In the genomic region with DNA sequence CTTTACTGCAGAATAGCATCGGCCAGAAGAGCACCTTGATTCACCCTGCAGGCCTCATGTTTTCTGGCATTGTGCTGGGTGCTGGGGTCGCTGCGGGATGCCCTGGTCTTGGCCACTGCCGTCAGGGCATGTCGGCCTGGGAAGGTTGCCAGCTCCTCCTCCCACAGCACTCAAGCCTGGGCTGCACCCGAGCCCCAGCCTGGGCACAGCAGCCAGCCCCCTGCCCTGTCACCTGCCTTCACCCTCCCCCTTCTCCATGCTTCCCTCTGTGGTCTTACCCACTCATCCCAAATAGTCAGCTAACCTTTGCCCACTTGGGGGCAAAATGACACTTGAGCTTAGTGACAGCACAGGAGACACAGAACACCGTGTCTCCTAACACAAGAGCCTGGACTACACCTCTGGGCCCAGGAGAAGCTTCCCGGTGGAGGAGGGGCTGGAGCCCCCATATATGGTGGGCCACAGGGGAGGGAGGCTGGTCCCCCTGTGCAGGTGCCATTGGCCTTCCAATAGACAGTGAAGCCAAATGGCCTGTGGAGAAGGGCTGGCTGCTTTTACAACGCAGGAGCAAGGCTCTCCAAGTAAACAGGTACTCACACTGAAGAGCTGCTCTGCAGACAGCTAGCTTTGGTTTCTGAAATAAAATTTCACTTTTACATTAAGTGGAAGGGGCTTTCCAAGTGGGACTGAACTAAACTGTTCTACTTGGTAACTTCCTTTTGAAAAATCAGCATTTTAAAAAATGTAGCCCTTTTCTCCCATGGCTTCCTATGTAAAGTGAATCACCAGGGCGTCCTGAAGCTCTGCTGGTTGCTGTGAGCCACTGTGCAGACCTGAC, we compare ENCODE assay signal across 1 cellular context.
TF ChIP-seq lines count a peak whose summit lies in the region.

No MANE protein-coding gene starts in this region.

TF ChIP-seq in liver, 16 proteins besides CTCF, POLR2A, EP300 and RAD21 (continued from another document):
- TF ChIP-seq, protein P1, sequence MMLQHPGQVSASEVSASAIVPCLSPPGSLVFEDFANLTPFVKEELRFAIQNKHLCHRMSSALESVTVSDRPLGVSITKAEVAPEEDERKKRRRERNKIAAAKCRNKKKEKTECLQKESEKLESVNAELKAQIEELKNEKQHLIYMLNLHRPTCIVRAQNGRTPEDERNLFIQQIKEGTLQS (IDR thresholded peaks at IDR 0.05): no peak
- TF ChIP-seq, protein P2, sequence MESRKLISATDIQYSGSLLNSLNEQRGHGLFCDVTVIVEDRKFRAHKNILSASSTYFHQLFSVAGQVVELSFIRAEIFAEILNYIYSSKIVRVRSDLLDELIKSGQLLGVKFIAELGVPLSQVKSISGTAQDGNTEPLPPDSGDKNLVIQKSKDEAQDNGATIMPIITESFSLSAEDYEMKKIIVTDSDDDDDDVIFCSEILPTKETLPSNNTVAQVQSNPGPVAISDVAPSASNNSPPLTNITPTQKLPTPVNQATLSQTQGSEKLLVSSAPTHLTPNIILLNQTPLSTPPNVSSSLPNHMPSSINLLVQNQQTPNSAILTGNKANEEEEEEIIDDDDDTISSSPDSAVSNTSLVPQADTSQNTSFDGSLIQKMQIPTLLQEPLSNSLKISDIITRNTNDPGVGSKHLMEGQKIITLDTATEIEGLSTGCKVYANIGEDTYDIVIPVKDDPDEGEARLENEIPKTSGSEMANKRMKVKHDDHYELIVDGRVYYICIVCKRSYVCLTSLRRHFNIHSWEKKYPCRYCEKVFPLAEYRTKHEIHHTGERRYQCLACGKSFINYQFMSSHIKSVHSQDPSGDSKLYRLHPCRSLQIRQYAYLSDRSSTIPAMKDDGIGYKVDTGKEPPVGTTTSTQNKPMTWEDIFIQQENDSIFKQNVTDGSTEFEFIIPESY (IDR thresholded peaks at IDR 0.05): no peak
- TF ChIP-seq TAF1 (conservative IDR thresholded peaks at IDR 0.05): no peak
- no peak for TF ChIP-seq NR2F2 (IDR thresholded peaks at IDR 0.05)
- TF ChIP-seq EGR1 (IDR thresholded peaks at IDR 0.05; ENCODE audit: low read depth in 2 of 2): no peak
- no peak for TF ChIP-seq JUND (IDR thresholded peaks at IDR 0.05)
- TF ChIP-seq SP1 (IDR thresholded peaks at IDR 0.05): no peak
- TF ChIP-seq, protein P3, sequence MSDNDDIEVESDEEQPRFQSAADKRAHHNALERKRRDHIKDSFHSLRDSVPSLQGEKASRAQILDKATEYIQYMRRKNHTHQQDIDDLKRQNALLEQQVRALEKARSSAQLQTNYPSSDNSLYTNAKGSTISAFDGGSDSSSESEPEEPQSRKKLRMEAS (IDR thresholded peaks at IDR 0.05): no peak
- no peak for TF ChIP-seq FOXA1 (IDR thresholded peaks at IDR 0.05)
